Comparison of ENCODE assay signal across 18 cellular contexts in the genomic region with DNA sequence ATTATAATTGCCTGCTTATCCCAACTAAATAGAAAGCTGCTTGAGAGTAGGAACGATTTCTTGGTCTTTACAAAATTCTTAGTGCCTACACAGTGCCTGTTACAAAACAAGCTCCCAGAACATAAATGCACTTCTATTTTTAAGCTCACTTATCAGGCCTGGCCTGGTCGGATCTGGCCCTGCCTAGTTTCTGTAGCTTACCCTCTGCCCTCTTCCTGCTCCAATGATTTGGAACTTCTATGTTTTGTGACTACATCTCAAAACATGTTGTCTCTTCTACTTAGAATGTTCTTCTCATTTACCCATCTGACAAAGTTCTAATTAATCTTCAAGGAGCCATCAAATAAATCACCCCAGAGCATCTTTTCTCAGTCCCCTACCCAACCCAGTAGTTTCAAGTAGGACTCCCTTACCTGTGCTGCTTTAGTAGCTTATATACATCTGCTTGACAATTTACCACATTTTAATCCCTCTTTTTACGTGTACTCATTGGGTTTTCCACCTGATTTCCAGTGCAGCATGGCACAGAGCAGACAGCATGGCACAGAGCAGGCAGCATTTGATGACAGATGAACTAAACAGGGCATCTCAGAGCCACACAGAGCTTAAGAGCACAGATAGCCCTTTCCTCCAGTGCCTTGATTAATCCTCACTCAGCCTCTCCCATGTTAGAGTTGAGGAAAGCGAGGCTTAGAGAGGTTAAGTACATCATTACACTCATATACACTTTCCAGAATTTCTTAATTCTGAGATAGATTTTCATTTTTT.
DNase-seq lines count a peak whose midpoint lies in the region; ATAC-seq and TF ChIP-seq lines count a peak whose summit lies in the region.
"Had no signal": no experiment of that assay in that cellular context is flagged by ENCODE, and none has a peak within 500 bp of the region (broad histone marks: within the 10 kb centered on the region; RNA-seq: fewer than 3 reads in every experiment).

No MANE protein-coding gene starts in this region.

- no peak overlapping the region for H3K56ac ChIP-seq in mesendoderm (ENCODE audit: low read length)

- no peaks in the 10 kb centered on the region for H3K27me3 Mint-ChIP-seq in activated CD4-positive, alpha-beta T cell treated with anti-CD3 and anti-CD28 coated beads, Interleukin-2, amount 10 ng/mL, durations not matched to agents 24 days and 14 days
- H3K27me3 Mint-ChIP-seq: CD4-positive, CD25-positive, alpha-beta regulatory T cell had no signal

- H3K4me3 ChIP-seq in BLaER1 treated with 17β-estradiol and CSF1 and Interleukin-3, amounts not matched to agents 10 nM and 100 nM: no peak overlapping the region
- H3K4me3 ChIP-seq in RWPE2 (ENCODE audit: severe bottlenecking) (no peak overlapping the region), heart right ventricle (no peak overlapping the region), lower lobe of right lung (no peak overlapping the region), mesendoderm (ENCODE audit: low read length) (no peak overlapping the region)
- H3K4me3 ChIP-seq: HAP-1, SJSA1 had no signal

- WGBS in heart right ventricle, 2 donors: 50 to 52% methylated on average over 4 of the region's 4 CpGs
- WGBS in mesendoderm (ENCODE audit: extremely low coverage, insufficient coverage, low lambda C conversion rate): no CpG with 5 or more reads among the region's 4 CpGs

- no peak overlapping the region for H3K27ac Mint-ChIP-seq in activated CD4-positive, alpha-beta T cell treated with anti-CD3 and anti-CD28 coated beads, Interleukin-2, amount 10 ng/mL, durations not matched to agents 24 days and 14 days
- H3K27ac Mint-ChIP-seq: CD4-positive, CD25-positive, alpha-beta regulatory T cell had no signal

- H3K36me3 ChIP-seq in BLaER1 treated with 17β-estradiol and CSF1 and Interleukin-3, amounts not matched to agents 10 nM and 100 nM: peaks cover 16 to 65% (median 29%) of the 10 kb centered on the region in 11 experiments; a peak in 19 of 22 replicates
- H3K36me3 ChIP-seq in RWPE2 (ENCODE audit: low read depth): no peaks in the 10 kb centered on the region
- H3K36me3 ChIP-seq in heart right ventricle: peaks cover 0 to 13% (median 0%) of the 10 kb centered on the region in 9 donors
- H3K36me3 ChIP-seq in lower lobe of right lung: no peaks in the 10 kb centered on the region
- H3K36me3 ChIP-seq in mesendoderm (ENCODE audit: control insufficient read depth, insufficient read depth, low read length): no peaks in the 10 kb centered on the region
- H3K36me3 ChIP-seq: HAP-1 had no signal

- no peak overlapping the region for H3K4ac ChIP-seq in mesendoderm (ENCODE audit: low read depth, low read length)

- H4K8ac ChIP-seq in mesendoderm (ENCODE audit: low read depth, low read length): no peak overlapping the region

- intact Hi-C loops in heart right ventricle (cut with DNase I) (loop anchor here in 1 of 10 donors (5.0 kb wide), 1 partner anchor 63 kb away; no protein-coding TSS in a partner anchor), lower lobe of right lung (cut with DNase I) (no loop called here)
- intact Hi-C loops in activated CD4-positive, alpha-beta T cell treated with anti-CD3 and anti-CD28 coated beads, Interleukin-2, amount 10 ng/mL, durations not matched to agents 24 days and 14 days (cut with micrococcal nuclease): no loop called here

- H3K18ac ChIP-seq in mesendoderm (ENCODE audit: low read length): no peak overlapping the region

- H3K36me3 Mint-ChIP-seq in activated CD4-positive, alpha-beta T cell treated with anti-CD3 and anti-CD28 coated beads, Interleukin-2, amount 10 ng/mL, durations not matched to agents 24 days and 14 days (ENCODE audit: low read depth): peaks cover 11% of the 10 kb centered on the region

- H4K5ac ChIP-seq in mesendoderm (ENCODE audit: low read length): no peak overlapping the region

- H4K20me1 ChIP-seq in BLaER1 treated with 17β-estradiol and CSF1 and Interleukin-3, amounts not matched to agents 10 nM and 100 nM: peaks cover 0 to 12% (median 0%) of the 10 kb centered on the region in 11 experiments; a peak in 1 of 22 replicates

- H3K4me2 ChIP-seq in BLaER1 treated with 17β-estradiol and CSF1 and Interleukin-3, amounts not matched to agents 10 nM and 100 nM: peak overlapping the region in 8 of 11 experiments; percentile 13 to 68 (median 52); a peak in 16 of 22 replicates
- H3K4me2 ChIP-seq in mesendoderm (ENCODE audit: low read length): no peak overlapping the region

- H2AK5ac ChIP-seq in mesendoderm (ENCODE audit: low read length): no peak overlapping the region

- no peaks in the 10 kb centered on the region for H3K79me1 ChIP-seq in mesendoderm (ENCODE audit: low read length)

- H3K9ac ChIP-seq in BLaER1 treated with 17β-estradiol and CSF1 and Interleukin-3, amounts not matched to agents 10 nM and 100 nM: peak overlapping the region in 1 of 11 experiments; percentile 17; a peak in 1 of 22 replicates
- no peak overlapping the region for H3K9ac ChIP-seq in mesendoderm (ENCODE audit: low read length)

- peaks cover 0 to 6% (median 0%) of the 10 kb centered on the region in 11 experiments; a peak in 4 of 22 replicates for H3K9me3 ChIP-seq in BLaER1 treated with 17β-estradiol and CSF1 and Interleukin-3, amounts not matched to agents 10 nM and 100 nM (replicated peaks in 1 of 11)
- no peaks in the 10 kb centered on the region for H3K9me3 ChIP-seq in RWPE2 (ENCODE audit: severe bottlenecking)
- no peaks in the 10 kb centered on the region for H3K9me3 ChIP-seq in heart right ventricle
- H3K9me3 ChIP-seq in lower lobe of right lung: no peaks in the 10 kb centered on the region
- H3K9me3 ChIP-seq: Caco-2, HAP-1, SJSA1 had no signal

- H3K27me3 ChIP-seq in BLaER1 treated with 17β-estradiol and CSF1 and Interleukin-3, amounts not matched to agents 10 nM and 100 nM: no peaks in the 10 kb centered on the region
- H3K27me3 ChIP-seq in RWPE2 (ENCODE audit: insufficient read depth, poor library complexity, severe bottlenecking) (no peaks in the 10 kb centered on the region), heart right ventricle (no peaks in the 10 kb centered on the region), lower lobe of right lung (ENCODE audit: low read depth) (no peaks in the 10 kb centered on the region), mesendoderm (ENCODE audit: insufficient read depth, low read length, poor library complexity) (no peaks in the 10 kb centered on the region)
- H3K27me3 ChIP-seq: SJSA1 had no signal

- DNase-seq in RWPE2 (ENCODE audit: low spot score) (no peak), heart right ventricle (no peak), left kidney (ENCODE audit: low read depth, low spot score) (peak; percentile 69), lower lobe of right lung (no peak), NCI-H2196 treated with DMSO at 0.1 percent for 48 hours (lab: John Stamatoyannopoulos, UW; ENCODE audit: unreplicated experiment) (no peak), mesendoderm (no peak)
- DNase-seq in activated CD4-positive, alpha-beta T cell treated with anti-CD3 and anti-CD28 coated beads, Interleukin-2, amount 10 ng/mL, durations not matched to agents 24 days and 14 days: no peak
- DNase-seq: Caco-2; CD4-positive, CD25-positive, alpha-beta regulatory T cell; DMS53; NCI-H1092; NCI-H2081 treated with DMSO at 0.1 percent for 48 hours; NCI-H2227 treated with DMSO at 0.1 percent for 48 hours; NCI-H524; RPMI8226 had no signal

- no peak overlapping the region for H3K4me3 Mint-ChIP-seq in activated CD4-positive, alpha-beta T cell treated with anti-CD3 and anti-CD28 coated beads, Interleukin-2, amount 10 ng/mL, durations not matched to agents 24 days and 14 days
- H3K4me3 Mint-ChIP-seq: CD4-positive, CD25-positive, alpha-beta regulatory T cell had no signal

- H3K4me1 ChIP-seq in BLaER1 treated with 17β-estradiol and CSF1 and Interleukin-3, amounts not matched to agents 10 nM and 100 nM: peaks cover 11 to 34% (median 31%) of the 10 kb centered on the region in 10 experiments
- H3K4me1 ChIP-seq in RWPE2 (ENCODE audit: insufficient read depth, poor library complexity, severe bottlenecking) (peaks cover 45% of the 10 kb centered on the region), heart right ventricle (peaks cover 0 to 54% (median 30%) of the 10 kb centered on the region in 9 donors), lower lobe of right lung (peaks cover 25% of the 10 kb centered on the region), mesendoderm (ENCODE audit: control insufficient read depth, low read depth, low read length) (no peaks in the 10 kb centered on the region)

- peaks cover 10% of the 10 kb centered on the region for H3K4me1 Mint-ChIP-seq in activated CD4-positive, alpha-beta T cell treated with anti-CD3 and anti-CD28 coated beads, Interleukin-2, amount 10 ng/mL, durations not matched to agents 24 days and 14 days

- no peak overlapping the region for H3K23ac ChIP-seq in mesendoderm (ENCODE audit: low read length)

- H3K79me2 ChIP-seq in mesendoderm (ENCODE audit: control insufficient read depth, insufficient read depth, low read length): no peaks in the 10 kb centered on the region

- H3K9me3 Mint-ChIP-seq in activated CD4-positive, alpha-beta T cell treated with anti-CD3 and anti-CD28 coated beads, Interleukin-2, amount 10 ng/mL, durations not matched to agents 24 days and 14 days: no peaks in the 10 kb centered on the region
- H3K9me3 Mint-ChIP-seq: CD4-positive, CD25-positive, alpha-beta regulatory T cell had no signal

- no peak overlapping the region for H2BK120ac ChIP-seq in mesendoderm (ENCODE audit: low read depth, low read length)

- no peak for TF ChIP-seq CTCF in RWPE2 (IDR thresholded peaks at IDR 0.05; ENCODE audit: poor library complexity, severe bottlenecking)
- TF ChIP-seq CTCF in heart right ventricle (IDR thresholded peaks at IDR 0.05): no peak
- no peak for TF ChIP-seq CTCF in lower lobe of right lung (IDR thresholded peaks at IDR 0.05)

- H2BK15ac ChIP-seq in mesendoderm (replicated peaks; ENCODE audit: low read depth): no peak overlapping the region

- no peak overlapping the region for H2BK5ac ChIP-seq in mesendoderm (ENCODE audit: low read length)

- H3K27ac ChIP-seq in BLaER1 treated with 17β-estradiol and CSF1 and Interleukin-3, amounts not matched to agents 10 nM and 100 nM: peak overlapping the region in 2 of 11 experiments; percentile 1 to 3; a peak in 2 of 22 replicates
- H3K27ac ChIP-seq in RWPE2 (ENCODE audit: poor library complexity, severe bottlenecking): peak overlapping the region; percentile 71
- peak overlapping the region; percentile 54 to 83 (median 75) for H3K27ac ChIP-seq in heart right ventricle
- H3K27ac ChIP-seq in lower lobe of right lung: no peak overlapping the region
- H3K27ac ChIP-seq in mesendoderm (ENCODE audit: low read depth, low read length): no peak overlapping the region
- H3K27ac ChIP-seq: SJSA1 had no signal

- ATAC-seq in RWPE2 (ENCODE audit: low read depth) (no peak), heart right ventricle (peak; percentile 66 to 93 (median 84)), lower lobe of right lung (no peak)

Comparison
In these comparisons a context has a peak if more than half of its experiments do, and no peak if none do; other contexts are left out.
1. H3K27ac ChIP-seq: peak in RWPE2 (single experiment) and heart right ventricle (10 of 10); none in lower lobe of right lung (single experiment) and mesendoderm (single experiment).
2. ATAC-seq: peak in heart right ventricle (8 of 8); none in RWPE2 (single experiment) and lower lobe of right lung (0 of 2).